17 cellular contexts compared by ENCODE assay signal in genomic region chr4:95193391-95194224, GRCh38.
DNase-seq lines count a peak whose midpoint lies in the region; ATAC-seq and TF ChIP-seq lines count a peak whose summit lies in the region.
"Had no signal": no experiment of that assay in that cellular context is flagged by ENCODE, and none has a peak within 500 bp of the region (broad histone marks: within the 10 kb centered on the region; RNA-seq: fewer than 3 reads in every experiment).

No MANE protein-coding gene starts in this region.

- intact Hi-C loops in left cardiac atrium (cut with DNase I) = no loop called here

- TF ChIP-seq CTCF in cardiac muscle cell (IDR thresholded peaks at IDR 0.05; ENCODE audit: low read depth, low read length) (no peak), neural crest cell (conservative IDR thresholded peaks at IDR 0.05) (no peak)

- H3K27ac ChIP-seq in cardiac muscle cell = peak overlapping the region; percentile 86
- H3K27ac ChIP-seq in cingulate gyrus (ENCODE audit: low read depth, low read length) = peak overlapping the region; percentile 94
- H3K27ac ChIP-seq: SJSA1, vagina had no signal

- CTCF ChIA-PET in activated CD4-positive, alpha-beta memory T cell treated with anti-CD3 and anti-CD28 coated beads, Interleukin-2, amount 10 ng/mL, durations not matched to agents 7 days and 5 days (lab: Charles Lee) = no interaction called here

- no peaks in the 10 kb centered on the region for H3K36me3 ChIP-seq in cardiac muscle cell
- H3K36me3 ChIP-seq: SJSA1, vagina had no signal

- peak overlapping the region; percentile 40 for H3K27ac Mint-ChIP-seq in neural crest cell (ENCODE audit: unreplicated experiment)
- no peak overlapping the region for H3K27ac Mint-ChIP-seq in activated CD4-positive, alpha-beta memory T cell treated with anti-CD3 and anti-CD28 coated beads, Interleukin-2, amount 10 ng/mL, durations not matched to agents 7 days and 5 days
- H3K27ac Mint-ChIP-seq: activated CD4-positive, alpha-beta T cell treated with anti-CD3 and anti-CD28 coated beads, Interleukin-2, amount 10 ng/mL, durations not matched to agents 7 days and 5 days; activated naive CD8-positive, alpha-beta T cell treated with anti-CD3 and anti-CD28 coated beads for 36 hours had no signal

- peaks cover 7% of the 10 kb centered on the region for H3K27me3 Mint-ChIP-seq in neural crest cell (ENCODE audit: low read depth)
- H3K27me3 Mint-ChIP-seq in activated CD4-positive, alpha-beta memory T cell treated with anti-CD3 and anti-CD28 coated beads, Interleukin-2, amount 10 ng/mL, durations not matched to agents 7 days and 5 days = no peaks in the 10 kb centered on the region
- H3K27me3 Mint-ChIP-seq: activated CD4-positive, alpha-beta T cell treated with anti-CD3 and anti-CD28 coated beads, Interleukin-2, amount 10 ng/mL, durations not matched to agents 7 days and 5 days; activated naive CD8-positive, alpha-beta T cell treated with anti-CD3 and anti-CD28 coated beads for 36 hours; central memory CD8-positive, alpha-beta T cell; stimulated activated naive CD8-positive, alpha-beta T cell treated with anti-CD3 and anti-CD28 coated beads, Interleukin-15, amount 100 ng/mL, for 72 hours had no signal

- H3K4me3 ChIP-seq in cardiac muscle cell = no peak overlapping the region
- H3K4me3 ChIP-seq: SJSA1, vagina had no signal

- POLR2A ChIA-PET in activated CD4-positive, alpha-beta memory T cell treated with anti-CD3 and anti-CD28 coated beads, Interleukin-2, amount 10 ng/mL, durations not matched to agents 7 days and 5 days (lab: Charles Lee) = no interaction called here

- DNase-seq in cardiac muscle cell (ENCODE audit: low read depth in 1 of 2, low spot score in 1 of 2) (peak in 1 of 2 donors; percentile 73), left cardiac atrium (no peak), neural crest cell (ENCODE audit: low read depth, low spot score) (no peak), HPDE6-E6E7 (ENCODE audit: extremely low spot score) (no peak)
- DNase-seq in activated CD4-positive, alpha-beta memory T cell treated with anti-CD3 and anti-CD28 coated beads, Interleukin-2, amount 10 ng/mL, durations not matched to agents 7 days and 5 days = no peak
- DNase-seq: activated CD4-positive, alpha-beta T cell treated with anti-CD3 and anti-CD28 coated beads, Interleukin-2, amount 10 ng/mL, durations not matched to agents 7 days and 5 days; activated naive CD8-positive, alpha-beta T cell treated with anti-CD3 and anti-CD28 coated beads for 36 hours; activated T-cell treated with anti-CD3 and anti-CD28 coated beads, Interleukin-2, amount 50 U/mL, for 1 hour; GOT3; NCI-H1105; stimulated activated naive CD8-positive, alpha-beta T cell treated with anti-CD3 and anti-CD28 coated beads, Interleukin-15, amount 100 ng/mL, for 72 hours had no signal

- no peak overlapping the region for H3K4me3 Mint-ChIP-seq in neural crest cell
- H3K4me3 Mint-ChIP-seq in activated CD4-positive, alpha-beta memory T cell treated with anti-CD3 and anti-CD28 coated beads, Interleukin-2, amount 10 ng/mL, durations not matched to agents 7 days and 5 days = no peak overlapping the region
- H3K4me3 Mint-ChIP-seq: activated CD4-positive, alpha-beta T cell treated with anti-CD3 and anti-CD28 coated beads, Interleukin-2, amount 10 ng/mL, durations not matched to agents 7 days and 5 days; activated naive CD8-positive, alpha-beta T cell treated with anti-CD3 and anti-CD28 coated beads for 36 hours; central memory CD8-positive, alpha-beta T cell; stimulated activated naive CD8-positive, alpha-beta T cell treated with anti-CD3 and anti-CD28 coated beads, Interleukin-15, amount 100 ng/mL, for 72 hours had no signal

- H3K4me1 ChIP-seq in cardiac muscle cell (ENCODE audit: low read depth) = peaks cover 38% of the 10 kb centered on the region
- H3K4me1 ChIP-seq: SJSA1, vagina had no signal

- H3K36me3 Mint-ChIP-seq in neural crest cell (ENCODE audit: low read depth) = peaks cover 3% of the 10 kb centered on the region
- H3K36me3 Mint-ChIP-seq in activated CD4-positive, alpha-beta memory T cell treated with anti-CD3 and anti-CD28 coated beads, Interleukin-2, amount 10 ng/mL, durations not matched to agents 7 days and 5 days (ENCODE audit: low read depth) = no peaks in the 10 kb centered on the region
- H3K36me3 Mint-ChIP-seq: activated naive CD8-positive, alpha-beta T cell treated with anti-CD3 and anti-CD28 coated beads for 36 hours had no signal

- ATAC-seq in left cardiac atrium (no peak), GM19351 (IDR thresholded peaks at IDR 0.05; ENCODE audit: unreplicated experiment) (no peak), GM18519 (IDR thresholded peaks at IDR 0.05; ENCODE audit: low FRiP score, unreplicated experiment) (no peak)
- ATAC-seq: stimulated activated naive CD8-positive, alpha-beta T cell treated with anti-CD3 and anti-CD28 coated beads, Interleukin-15, amount 100 ng/mL, for 72 hours had no signal

- H3K9me3 Mint-ChIP-seq in neural crest cell = peaks cover 2% of the 10 kb centered on the region
- no peaks in the 10 kb centered on the region for H3K9me3 Mint-ChIP-seq in activated CD4-positive, alpha-beta memory T cell treated with anti-CD3 and anti-CD28 coated beads, Interleukin-2, amount 10 ng/mL, durations not matched to agents 7 days and 5 days
- H3K9me3 Mint-ChIP-seq: activated CD4-positive, alpha-beta T cell treated with anti-CD3 and anti-CD28 coated beads, Interleukin-2, amount 10 ng/mL, durations not matched to agents 7 days and 5 days; activated naive CD8-positive, alpha-beta T cell treated with anti-CD3 and anti-CD28 coated beads for 36 hours; stimulated activated naive CD8-positive, alpha-beta T cell treated with anti-CD3 and anti-CD28 coated beads, Interleukin-15, amount 100 ng/mL, for 72 hours had no signal

- H3K9me3 ChIP-seq in cardiac muscle cell (ENCODE audit: low read depth) = no peaks in the 10 kb centered on the region
- H3K9me3 ChIP-seq: SJSA1, vagina had no signal

- H3K4me1 Mint-ChIP-seq in neural crest cell = peaks cover 22% of the 10 kb centered on the region
- no peaks in the 10 kb centered on the region for H3K4me1 Mint-ChIP-seq in activated CD4-positive, alpha-beta memory T cell treated with anti-CD3 and anti-CD28 coated beads, Interleukin-2, amount 10 ng/mL, durations not matched to agents 7 days and 5 days
- H3K4me1 Mint-ChIP-seq: central memory CD8-positive, alpha-beta T cell had no signal

- H3K27me3 ChIP-seq in cardiac muscle cell = no peaks in the 10 kb centered on the region
- H3K27me3 ChIP-seq: SJSA1, vagina had no signal
